Comparison of ENCODE assay signal across 26 cellular contexts in genomic region chr12:4193821-4194220, GRCh38.
"Had no signal": no experiment of that assay in that cellular context is flagged by ENCODE, and none has a peak within 500 bp of the region (broad histone marks: within the 10 kb centered on the region; RNA-seq: fewer than 3 reads in every experiment).

No MANE protein-coding gene starts in this region.

- ATAC-seq: activated naive CD8-positive, alpha-beta T cell treated with anti-CD3 and anti-CD28 coated beads, Interleukin-2, amount 50 U/mL, for 24 hours; esophagus mucosa; foreskin keratinocyte; heart left ventricle; left lung; lower lobe of right lung; natural killer cell had no signal

- H3K4me1 ChIP-seq: foreskin keratinocyte, heart left ventricle, left lung, lower lobe of right lung, suprapubic skin, tibial artery had no signal

- H3K4me3 ChIP-seq: heart left ventricle, left lung, lower lobe of right lung, smooth muscle cell, suprapubic skin, tibial artery had no signal

- H3K4me3 Mint-ChIP-seq: activated CD4-positive, alpha-beta memory T cell treated with anti-CD3 and anti-CD28 coated beads for 36 hours; activated naive CD8-positive, alpha-beta T cell treated with anti-CD3 and anti-CD28 coated beads, Interleukin-2, amount 50 U/mL, for 24 hours; activated T-cell treated with anti-CD3 and anti-CD28 coated beads, Interleukin-2, amount 50 U/mL, for 24 hours; natural killer cell; T-helper 2 cell treated with Interferon-gamma antibody and Interleukin-4, amounts not matched to agents 5 μg/mL and 100 μg/mL, for 36 hours had no signal

- H3K27ac ChIP-seq: foreskin keratinocyte, heart left ventricle, left lung, lower lobe of right lung, suprapubic skin, tibial artery had no signal

- H3K27me3 Mint-ChIP-seq: activated CD4-positive, alpha-beta memory T cell treated with anti-CD3 and anti-CD28 coated beads for 36 hours; activated naive CD8-positive, alpha-beta T cell treated with anti-CD3 and anti-CD28 coated beads, Interleukin-2, amount 50 U/mL, for 24 hours; activated T-cell treated with anti-CD3 and anti-CD28 coated beads, Interleukin-2, amount 50 U/mL, for 24 hours had no signal

- H3K27ac Mint-ChIP-seq: activated CD4-positive, alpha-beta memory T cell treated with anti-CD3 and anti-CD28 coated beads for 36 hours; activated naive CD8-positive, alpha-beta T cell treated with anti-CD3 and anti-CD28 coated beads, Interleukin-2, amount 50 U/mL, for 24 hours; activated T-cell treated with anti-CD3 and anti-CD28 coated beads, Interleukin-2, amount 50 U/mL, for 24 hours; natural killer cell; T-helper 2 cell treated with Interferon-gamma antibody and Interleukin-4, amounts not matched to agents 5 μg/mL and 100 μg/mL, for 36 hours had no signal

- H3K36me3 ChIP-seq: heart left ventricle, left lung, lower lobe of right lung, suprapubic skin, tibial artery had no signal

- DNase-seq: activated CD4-positive, alpha-beta memory T cell treated with anti-CD3 and anti-CD28 coated beads for 36 hours; activated CD4-positive, alpha-beta T cell treated with anti-CD3 and anti-CD28 coated beads for 48 hours; activated CD8-positive, alpha-beta memory T cell treated with anti-CD3 and anti-CD28 coated beads, Interleukin-2, amount 50 U/mL, for 4 hours; activated gamma-delta T cell; activated naive CD4-positive, alpha-beta T cell treated with anti-CD3 and anti-CD28 coated beads, Interleukin-2, amount 50 U/mL, for 16 hours; activated naive CD8-positive, alpha-beta T cell treated with anti-CD3 and anti-CD28 coated beads, Interleukin-2, amount 50 U/mL, for 24 hours; activated T-cell treated with anti-CD3 and anti-CD28 coated beads, Interleukin-2, amount 50 U/mL, for 24 hours; amygdala; caudate nucleus; foreskin keratinocyte; heart left ventricle; hypothalamus; kidney glomerular epithelial cell; left lung; lower lobe of right lung; mesenchymal stem cell; natural killer cell; posterior cingulate gyrus; stimulated activated CD4-positive, alpha-beta T cell treated with anti-CD3 and anti-CD28 coated beads, Interleukin-15, amount 100 ng/mL, for 24 hours; stimulated activated naive CD4-positive, alpha-beta T cell; T-helper 1 cell; tibial artery had no signal

- H3K9me3 ChIP-seq: heart left ventricle, left lung, lower lobe of right lung, suprapubic skin, tibial artery had no signal

- H3K4me2 ChIP-seq: smooth muscle cell had no signal

- H3K9me3 Mint-ChIP-seq: activated CD4-positive, alpha-beta memory T cell treated with anti-CD3 and anti-CD28 coated beads for 36 hours; activated naive CD8-positive, alpha-beta T cell treated with anti-CD3 and anti-CD28 coated beads, Interleukin-2, amount 50 U/mL, for 24 hours; activated T-cell treated with anti-CD3 and anti-CD28 coated beads, Interleukin-2, amount 50 U/mL, for 24 hours; natural killer cell; T-helper 2 cell treated with Interferon-gamma antibody and Interleukin-4, amounts not matched to agents 5 μg/mL and 100 μg/mL, for 36 hours had no signal

- H3K36me3 Mint-ChIP-seq: activated CD4-positive, alpha-beta memory T cell treated with anti-CD3 and anti-CD28 coated beads for 36 hours; natural killer cell had no signal
